In the genomic region with DNA sequence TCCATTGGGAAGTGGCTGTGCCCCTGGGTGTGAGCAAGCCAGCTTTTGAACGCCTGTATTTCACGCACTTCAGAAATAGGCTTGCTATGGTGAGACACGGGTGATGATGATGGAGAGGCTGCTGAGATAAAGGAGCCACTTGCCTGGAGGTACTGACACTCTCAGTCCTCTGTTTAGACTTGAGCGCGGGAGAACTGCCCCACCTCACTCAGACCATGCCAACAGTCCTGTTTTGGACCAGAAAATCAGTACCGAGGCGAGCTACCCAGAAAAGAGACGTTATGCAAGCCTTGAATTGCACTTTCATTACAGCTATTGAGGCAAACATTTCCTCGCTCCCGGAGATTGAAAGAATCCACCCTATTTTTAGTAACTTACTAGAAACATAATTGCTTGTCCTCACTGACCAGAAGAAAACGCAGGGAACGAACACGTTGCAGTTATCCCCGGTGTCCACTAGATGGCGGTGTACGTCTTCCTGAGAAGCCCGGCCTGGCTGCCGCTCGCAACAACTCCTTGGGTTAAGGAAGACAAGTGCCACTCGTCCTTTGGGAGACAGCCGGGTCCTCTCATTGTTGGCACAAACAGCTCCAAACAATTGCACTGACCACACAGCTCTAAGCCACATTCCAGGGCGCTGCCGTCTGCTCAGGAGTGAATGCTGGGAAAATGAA, we compare ENCODE assay signal across 8 cellular contexts.
DNase-seq lines count a peak whose midpoint lies in the region; ATAC-seq, FAIRE-seq and TF ChIP-seq lines count a peak whose summit lies in the region.

No MANE protein-coding gene starts in this region.

- intact Hi-C loops in kidney (cut with DNase I) = no loop called here

- TF ChIP-seq CTCF in kidney (IDR thresholded peaks at IDR 0.05; ENCODE audit: borderline replicate concordance, extremely low read depth, insufficient read depth) = peak; percentile 91

- peak; percentile 77 for DNase-seq in SIG-M5 treated with dmso at 0.1 percent for 504 hours (lab: John Stamatoyannopoulos, UW; ENCODE audit: unreplicated experiment)
- no peak for DNase-seq in SIG-M5 (lab: John Stamatoyannopoulos, UW)
- peak; percentile 63 for DNase-seq in NCI-H2171 (lab: John Stamatoyannopoulos, UW)
- DNase-seq in activated CD4-positive, CD25-positive, alpha-beta regulatory T cell treated with anti-CD3 and anti-CD28 coated beads, Interleukin-2, amount 50 U/mL, for 16 hours (ENCODE audit: low read depth, low spot score) = peak; percentile 41
- DNase-seq in cerebellar cortex (ENCODE audit: low spot score) = peak; percentile 90
- peak; percentile 91 for DNase-seq in kidney
- peak; percentile 44 to 55 for DNase-seq in stimulated activated CD4-positive, alpha-beta T cell treated with anti-CD3 and anti-CD28 coated beads, Interleukin-15, amount 100 ng/mL, for 48 hours (ENCODE audit: low read depth in 2 of 2)

- no peak overlapping the region for H3K27ac ChIP-seq in kidney (ENCODE audit: low read depth in 2 of 2, low read length in 2 of 2)

- peak overlapping the region; percentile 44 to 52 for H3K4me3 ChIP-seq in kidney (ENCODE audit: low read length in 2 of 2)

- H3K4me1 ChIP-seq in kidney (ENCODE audit: control insufficient read depth in 1 of 2, insufficient read depth in 1 of 2, low read depth in 1 of 2, low read length in 2 of 2) = peaks cover 3 to 5% of the 10 kb centered on the region in 2 donors

- peak; percentile 89 for ATAC-seq in HG03095 (IDR thresholded peaks at IDR 0.05; ENCODE audit: unreplicated experiment)

- H3K9ac ChIP-seq in kidney (ENCODE audit: low read length in 2 of 2) = peak overlapping the region in 1 of 2 donors; percentile 29

- no peaks in the 10 kb centered on the region for H3K36me3 ChIP-seq in kidney (ENCODE audit: control insufficient read depth in 1 of 2, insufficient read depth in 2 of 2, low read length in 2 of 2)

- FAIRE-seq in kidney (lab: Jason Lieb, UNC) = peak; percentile 68

- no peaks in the 10 kb centered on the region for H3K9me3 ChIP-seq in kidney (ENCODE audit: control insufficient read depth in 1 of 2, low read length in 2 of 2)
